In the genomic region with DNA sequence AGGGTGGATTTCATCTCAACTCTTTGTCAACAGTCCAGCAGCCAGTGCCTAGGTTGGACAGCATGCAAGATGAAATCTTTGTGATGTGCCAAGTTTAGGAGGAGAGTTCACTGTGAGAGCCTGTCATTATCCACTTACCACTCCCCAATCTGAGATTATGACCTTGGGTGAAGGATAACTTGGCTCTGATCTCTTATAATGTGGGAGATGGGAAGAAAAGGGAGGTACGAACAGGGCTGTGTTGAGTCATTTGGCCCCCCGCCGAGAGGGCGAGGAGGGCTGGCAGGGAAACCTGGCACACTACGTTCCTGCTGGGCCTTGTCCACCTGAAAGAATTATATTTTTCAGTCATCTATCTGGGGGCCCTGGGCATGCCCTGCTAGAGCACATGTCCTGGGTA, we compare ENCODE assay signal across 10 cellular contexts. TPM values are rescaled to one million over a fixed set of nuclear protein-coding genes. Genes with fewer than 3 reads are reported as not detected.
DNase-seq lines count a peak whose midpoint lies in the region; ATAC-seq and TF ChIP-seq lines count a peak whose summit lies in the region.
"Had no signal": no experiment of that assay in that cellular context is flagged by ENCODE, and none has a peak within 500 bp of the region (broad histone marks: within the 10 kb centered on the region; RNA-seq: fewer than 3 reads in every experiment).

No MANE protein-coding gene starts in this region.

- no peaks in the 10 kb centered on the region for H3K9me3 ChIP-seq in endodermal cell (ENCODE audit: control insufficient read depth, low read length)
- H3K9me3 ChIP-seq in left lung = no peaks in the 10 kb centered on the region
- no peaks in the 10 kb centered on the region for H3K9me3 ChIP-seq in upper lobe of right lung

- peak; percentile 8 for DNase-seq in NCI-H748 (lab: John Stamatoyannopoulos, UW; ENCODE audit: unreplicated experiment)
- DNase-seq in NCI-H748 treated with DMSO at 0.1 percent for 48 hours (lab: John Stamatoyannopoulos, UW) = no peak
- peak; percentile 52 for DNase-seq in endodermal cell
- peak in 1 of 2 donors; percentile 56 for DNase-seq in left lung
- no peak for DNase-seq in upper lobe of right lung
- DNase-seq in NCI-H1694 (lab: John Stamatoyannopoulos, UW) = no peak
- DNase-seq in GM13976 (ENCODE audit: low spot score) = no peak
- DNase-seq: NCI-H2107, RPMI8226 had no signal

- intact Hi-C loops in left lung (cut with DNase I) (no loop called here), upper lobe of right lung (cut with DNase I) (no loop called here)

- no peak overlapping the region for H3K27ac Mint-ChIP-seq in endodermal cell

- peaks cover 31% of the 10 kb centered on the region for H3K4me1 ChIP-seq in endodermal cell (ENCODE audit: control insufficient read depth, insufficient read depth, low read length)
- H3K4me1 ChIP-seq in left lung = peaks cover 28 to 31% of the 10 kb centered on the region in 2 donors
- H3K4me1 ChIP-seq in upper lobe of right lung = peaks cover 56% of the 10 kb centered on the region

- in situ Hi-C loops in GM13976 (cut with MboI; ENCODE audit: low sequenced_read_pairs, unreplicated experiment) = no loop called here

- 85 to 100% methylated on average over 3 to 5 of the region's 5 CpGs for WGBS in endodermal cell (ENCODE audit: insufficient coverage in 1 of 2, insufficient read length in 1 of 2), 2 experiments

- H3K27ac ChIP-seq in endodermal cell (ENCODE audit: low read depth, low read length) (no peak overlapping the region), left lung (peak overlapping the region; percentile 35 to 38), upper lobe of right lung (peak overlapping the region; percentile 30)

- H3K27me3 Mint-ChIP-seq in endodermal cell (ENCODE audit: insufficient read depth) = no peaks in the 10 kb centered on the region

- peaks cover 36% of the 10 kb centered on the region for H3K4me1 Mint-ChIP-seq in endodermal cell

- H3K27me3 ChIP-seq in endodermal cell (ENCODE audit: control insufficient read depth, insufficient read depth, low read length, poor library complexity, severe bottlenecking) = no peaks in the 10 kb centered on the region
- H3K27me3 ChIP-seq in left lung = no peaks in the 10 kb centered on the region
- H3K27me3 ChIP-seq in upper lobe of right lung = no peaks in the 10 kb centered on the region

- H3K4me3 Mint-ChIP-seq in endodermal cell = no peak overlapping the region

- no peak overlapping the region for H3K9ac ChIP-seq in endodermal cell (ENCODE audit: extremely low read depth, low read length, poor library complexity, severe bottlenecking)

- H3K4me3 ChIP-seq in endodermal cell (ENCODE audit: low read length) = no peak overlapping the region
- H3K4me3 ChIP-seq in left lung = no peak overlapping the region
- no peak overlapping the region for H3K4me3 ChIP-seq in upper lobe of right lung

- H3K36me3 ChIP-seq in endodermal cell (ENCODE audit: control insufficient read depth, insufficient read depth, low read length) (no peaks in the 10 kb centered on the region), left lung (no peaks in the 10 kb centered on the region), upper lobe of right lung (no peaks in the 10 kb centered on the region)

- no peak for TF ChIP-seq CTCF in endodermal cell (conservative IDR thresholded peaks at IDR 0.05)
- TF ChIP-seq CTCF in left lung (IDR thresholded peaks at IDR 0.05) = no peak
- no peak for TF ChIP-seq CTCF in upper lobe of right lung (IDR thresholded peaks at IDR 0.05)
- TF ChIP-seq CTCF in GM13976 (IDR thresholded peaks at IDR 0.05; ENCODE audit: borderline replicate concordance, control extremely low read depth, extremely low read depth, insufficient read depth, missing control alignments) = no peak

- no peaks in the 10 kb centered on the region for H3K36me3 Mint-ChIP-seq in endodermal cell (ENCODE audit: low read depth)

- no peaks in the 10 kb centered on the region for H3K9me3 Mint-ChIP-seq in endodermal cell

- ATAC-seq in left lung = no peak
- peak; percentile 21 for ATAC-seq in upper lobe of right lung
- ATAC-seq in HG02623 (IDR thresholded peaks at IDR 0.05; ENCODE audit: unreplicated experiment) = no peak

RNA-seq across cellular contexts. Expression of a gene that starts 35.8 kb away (rescaled TPM):
- 1 to 10 TPM in 1 of 2 donors, under 1 TPM in 1; 0.24 to 3.7 TPM for total RNA-seq in endodermal cell
- polyA plus RNA-seq in endodermal cell (2013, experiment 1 of 2) = 6.4 TPM
- polyA plus RNA-seq in endodermal cell (2013, experiment 2 of 2) = 4.8 TPM
- 100 to 1,000 TPM in 1 of 2 donors, 10 to 100 TPM in 1; 87.5 to 152 TPM for total RNA-seq in left lung
- 134 TPM for total RNA-seq in upper lobe of right lung

Comparison
In these comparisons a context has a peak if more than half of its experiments do, and no peak if none do; other contexts are left out.
1. DNase-seq: peak in NCI-H748 (single experiment) and endodermal cell (single experiment); none in NCI-H748 treated with DMSO at 0.1 percent for 48 hours (single experiment), upper lobe of right lung (single experiment), NCI-H1694 (single experiment) and GM13976 (single experiment).
2. RNA of a gene that starts 35.8 kb away (total RNA-seq): 87.5 to 152 TPM in left lung and 134 TPM in upper lobe of right lung (single experiment); 0.24 to 3.7 TPM in endodermal cell; every median in the first group is over 10 times any median in the second.